ENCODE assay signal across 2 cellular contexts in the genomic region with DNA sequence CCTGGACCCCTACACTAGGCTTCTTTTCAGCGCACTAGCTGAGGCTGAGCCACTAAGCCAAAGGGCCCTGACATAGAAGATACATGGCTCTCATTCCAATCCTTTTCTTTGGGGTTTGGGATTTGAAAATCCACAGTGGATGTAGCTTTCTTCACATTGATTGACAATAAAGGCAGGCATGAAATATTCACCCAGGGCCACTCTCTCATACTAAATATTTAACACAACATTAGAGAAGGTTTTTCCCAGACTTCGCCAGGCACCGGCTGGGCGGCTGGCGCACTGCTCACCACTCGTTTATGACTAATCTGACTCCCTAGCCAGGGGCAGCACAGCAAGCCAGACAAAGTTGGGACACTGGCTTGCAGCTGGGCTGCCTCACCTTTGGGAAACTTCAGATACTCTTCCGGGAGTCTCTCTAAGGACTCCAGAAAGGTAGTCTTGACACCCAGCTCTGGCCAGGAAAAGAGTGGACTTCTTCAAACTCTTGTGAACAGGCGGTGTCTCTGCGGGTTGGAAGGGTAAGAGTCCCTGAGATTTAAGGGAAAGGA.
TF ChIP-seq lines count a peak whose summit lies in the region.

No MANE protein-coding gene starts in this region.

TF ChIP-seq in SK-N-SH treated with all-trans-retinoic acid at 6 μM for 48 hours, 23 proteins besides CTCF, POLR2A, EP300 and RAD21:
- TF ChIP-seq, protein P1, sequence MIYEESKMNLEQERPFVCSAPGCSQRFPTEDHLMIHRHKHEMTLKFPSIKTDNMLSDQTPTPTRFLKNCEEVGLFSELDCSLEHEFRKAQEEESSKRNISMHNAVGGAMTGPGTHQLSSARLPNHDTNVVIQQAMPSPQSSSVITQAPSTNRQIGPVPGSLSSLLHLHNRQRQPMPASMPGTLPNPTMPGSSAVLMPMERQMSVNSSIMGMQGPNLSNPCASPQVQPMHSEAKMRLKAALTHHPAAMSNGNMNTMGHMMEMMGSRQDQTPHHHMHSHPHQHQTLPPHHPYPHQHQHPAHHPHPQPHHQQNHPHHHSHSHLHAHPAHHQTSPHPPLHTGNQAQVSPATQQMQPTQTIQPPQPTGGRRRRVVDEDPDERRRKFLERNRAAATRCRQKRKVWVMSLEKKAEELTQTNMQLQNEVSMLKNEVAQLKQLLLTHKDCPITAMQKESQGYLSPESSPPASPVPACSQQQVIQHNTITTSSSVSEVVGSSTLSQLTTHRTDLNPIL (CRISPR knock-in tag; IDR thresholded peaks at IDR 0.05; ENCODE audit: low read depth), result no peak
- TF ChIP-seq BACH2 (CRISPR knock-in tag; IDR thresholded peaks at IDR 0.05; ENCODE audit: borderline replicate concordance) (no peak), ZC3H10 (CRISPR knock-in tag; IDR thresholded peaks at IDR 0.05) (no peak), ZNF565 (CRISPR knock-in tag; conservative IDR thresholded peaks at IDR 0.05; ENCODE audit: low read depth) (no peak), CSDC2 (CRISPR knock-in tag; IDR thresholded peaks at IDR 0.05) (no peak), ZFP30 (CRISPR knock-in tag; IDR thresholded peaks at IDR 0.05) (no peak), GLIS3 (CRISPR knock-in tag; IDR thresholded peaks at IDR 0.05) (no peak), ZFP3 (CRISPR knock-in tag; IDR thresholded peaks at IDR 0.05) (no peak)
- TF ChIP-seq, protein P2, sequence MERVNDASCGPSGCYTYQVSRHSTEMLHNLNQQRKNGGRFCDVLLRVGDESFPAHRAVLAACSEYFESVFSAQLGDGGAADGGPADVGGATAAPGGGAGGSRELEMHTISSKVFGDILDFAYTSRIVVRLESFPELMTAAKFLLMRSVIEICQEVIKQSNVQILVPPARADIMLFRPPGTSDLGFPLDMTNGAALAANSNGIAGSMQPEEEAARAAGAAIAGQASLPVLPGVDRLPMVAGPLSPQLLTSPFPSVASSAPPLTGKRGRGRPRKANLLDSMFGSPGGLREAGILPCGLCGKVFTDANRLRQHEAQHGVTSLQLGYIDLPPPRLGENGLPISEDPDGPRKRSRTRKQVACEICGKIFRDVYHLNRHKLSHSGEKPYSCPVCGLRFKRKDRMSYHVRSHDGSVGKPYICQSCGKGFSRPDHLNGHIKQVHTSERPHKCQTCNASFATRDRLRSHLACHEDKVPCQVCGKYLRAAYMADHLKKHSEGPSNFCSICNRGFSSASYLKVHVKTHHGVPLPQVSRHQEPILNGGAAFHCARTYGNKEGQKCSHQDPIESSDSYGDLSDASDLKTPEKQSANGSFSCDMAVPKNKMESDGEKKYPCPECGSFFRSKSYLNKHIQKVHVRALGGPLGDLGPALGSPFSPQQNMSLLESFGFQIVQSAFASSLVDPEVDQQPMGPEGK (CRISPR knock-in tag; IDR thresholded peaks at IDR 0.05; ENCODE audit: borderline replicate concordance), result no peak

TF ChIP-seq in SK-N-SH, 30 proteins besides CTCF, POLR2A, EP300 and RAD21:
- TF ChIP-seq YY1 (IDR thresholded peaks at IDR 0.05; ENCODE audit: low read depth), result no peak
- TF ChIP-seq, protein P3, sequence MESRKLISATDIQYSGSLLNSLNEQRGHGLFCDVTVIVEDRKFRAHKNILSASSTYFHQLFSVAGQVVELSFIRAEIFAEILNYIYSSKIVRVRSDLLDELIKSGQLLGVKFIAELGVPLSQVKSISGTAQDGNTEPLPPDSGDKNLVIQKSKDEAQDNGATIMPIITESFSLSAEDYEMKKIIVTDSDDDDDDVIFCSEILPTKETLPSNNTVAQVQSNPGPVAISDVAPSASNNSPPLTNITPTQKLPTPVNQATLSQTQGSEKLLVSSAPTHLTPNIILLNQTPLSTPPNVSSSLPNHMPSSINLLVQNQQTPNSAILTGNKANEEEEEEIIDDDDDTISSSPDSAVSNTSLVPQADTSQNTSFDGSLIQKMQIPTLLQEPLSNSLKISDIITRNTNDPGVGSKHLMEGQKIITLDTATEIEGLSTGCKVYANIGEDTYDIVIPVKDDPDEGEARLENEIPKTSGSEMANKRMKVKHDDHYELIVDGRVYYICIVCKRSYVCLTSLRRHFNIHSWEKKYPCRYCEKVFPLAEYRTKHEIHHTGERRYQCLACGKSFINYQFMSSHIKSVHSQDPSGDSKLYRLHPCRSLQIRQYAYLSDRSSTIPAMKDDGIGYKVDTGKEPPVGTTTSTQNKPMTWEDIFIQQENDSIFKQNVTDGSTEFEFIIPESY (IDR thresholded peaks at IDR 0.05; ENCODE audit: borderline replicate concordance, low read depth), result no peak
TF ChIP-seq in SK-N-SH: peak in this region for 0.
